ENCODE assay signal across 27 cellular contexts in genomic region chr11:70651036-70651435, GRCh38.
DNase-seq lines count a peak whose midpoint lies in the region; ATAC-seq and TF ChIP-seq lines count a peak whose summit lies in the region.
"Had no signal": no experiment of that assay in that cellular context is flagged by ENCODE, and none has a peak within 500 bp of the region (broad histone marks: within the 10 kb centered on the region; RNA-seq: fewer than 3 reads in every experiment).

No MANE protein-coding gene starts in this region.

- H3K9me3 ChIP-seq in osteoblast (ENCODE audit: low read depth, low read length) (no peaks in the 10 kb centered on the region), sigmoid colon (no peaks in the 10 kb centered on the region)
- H3K9me3 ChIP-seq: A549; BE2C; BLaER1; BLaER1 treated with 17β-estradiol and CSF1 and Interleukin-3, amounts not matched to agents 10 nM and 100 nM; Caco-2 had no signal

- no peak overlapping the region for H3K4me3 Mint-ChIP-seq in glutamatergic neuron (ENCODE audit: unreplicated experiment)
- H3K4me3 Mint-ChIP-seq in activated T-cell treated with anti-CD3 and anti-CD28 coated beads, Interleukin-2, amount 50 U/mL, for 4 hours: no peak overlapping the region
- H3K4me3 Mint-ChIP-seq: B cell; CD14-positive monocyte; CD4-positive, alpha-beta memory T cell; CD4-positive, alpha-beta T cell; CD4-positive, CD25-positive, alpha-beta regulatory T cell; CD8-positive, alpha-beta memory T cell; CD8-positive, alpha-beta T cell had no signal

- H3K27ac ChIP-seq in osteoblast (ENCODE audit: low read depth, low read length) (no peak overlapping the region), sigmoid colon (no peak overlapping the region)
- H3K27ac ChIP-seq: 22Rv1; A549; BLaER1; BLaER1 treated with 17β-estradiol and CSF1 and Interleukin-3, amounts not matched to agents 10 nM and 100 nM; C4-2B had no signal

- no peak overlapping the region for H2AFZ ChIP-seq in osteoblast (ENCODE audit: low read length)

- peaks cover 12% of the 10 kb centered on the region for H4K20me1 ChIP-seq in osteoblast (ENCODE audit: insufficient read depth, low read length)

- intact Hi-C loops in sigmoid colon (cut with DNase I): no loop called here

- no peak overlapping the region for H3K27ac Mint-ChIP-seq in glutamatergic neuron (ENCODE audit: unreplicated experiment)
- H3K27ac Mint-ChIP-seq: B cell; CD14-positive monocyte; CD4-positive, alpha-beta memory T cell; CD4-positive, alpha-beta T cell; CD4-positive, CD25-positive, alpha-beta regulatory T cell; CD8-positive, alpha-beta memory T cell; CD8-positive, alpha-beta T cell had no signal

- 88 to 93% methylated on average over 7 of the region's 7 CpGs for WGBS in sigmoid colon, 2 donors

- DNase-seq in G401 (ENCODE audit: low spot score) (peak; percentile 78), cerebellar cortex (ENCODE audit: low spot score) (peak; percentile 72), cerebellum (ENCODE audit: low spot score) (peak; percentile 56), osteoblast (ENCODE audit: insufficient read length, low spot score, missing footprints) (peak; percentile 11), sigmoid colon (no peak), glutamatergic neuron (no peak)
- DNase-seq in activated T-cell treated with anti-CD3 and anti-CD28 coated beads, Interleukin-2, amount 50 U/mL, for 4 hours: no peak
- DNase-seq: BE2C; CD8-positive, alpha-beta memory T cell; COR-L47; DMS 273 treated with DMSO at 0.1 percent for 48 hours; DMS153; DMS79; DMS79 treated with DMSO at 0.1 percent for 48 hours had no signal

- no peaks in the 10 kb centered on the region for H3K36me3 ChIP-seq in osteoblast (ENCODE audit: insufficient read depth, low read length)
- H3K36me3 ChIP-seq in sigmoid colon: no peaks in the 10 kb centered on the region
- H3K36me3 ChIP-seq: BE2C; BLaER1; BLaER1 treated with 17β-estradiol and CSF1 and Interleukin-3, amounts not matched to agents 10 nM and 100 nM had no signal

- no peak overlapping the region for H3K4me2 ChIP-seq in osteoblast (ENCODE audit: insufficient read depth, low read length)
- H3K4me2 ChIP-seq: A549; BLaER1; BLaER1 treated with 17β-estradiol and CSF1 and Interleukin-3, amounts not matched to agents 10 nM and 100 nM had no signal

- no peaks in the 10 kb centered on the region for H3K79me2 ChIP-seq in osteoblast (ENCODE audit: insufficient read depth, low read length)

- no peak overlapping the region for H3K4me3 ChIP-seq in osteoblast (ENCODE audit: insufficient read depth, low read length)
- H3K4me3 ChIP-seq in sigmoid colon: no peak overlapping the region
- H3K4me3 ChIP-seq: A549; BLaER1; BLaER1 treated with 17β-estradiol and CSF1 and Interleukin-3, amounts not matched to agents 10 nM and 100 nM had no signal

- H3K27me3 ChIP-seq in osteoblast (ENCODE audit: insufficient read depth, low read length): no peaks in the 10 kb centered on the region
- H3K27me3 ChIP-seq in sigmoid colon: no peaks in the 10 kb centered on the region
- H3K27me3 ChIP-seq: BE2C had no signal

- H3K36me3 Mint-ChIP-seq in glutamatergic neuron (ENCODE audit: unreplicated experiment): no peaks in the 10 kb centered on the region
- no peaks in the 10 kb centered on the region for H3K36me3 Mint-ChIP-seq in activated T-cell treated with anti-CD3 and anti-CD28 coated beads, Interleukin-2, amount 50 U/mL, for 4 hours (ENCODE audit: insufficient read depth)
- H3K36me3 Mint-ChIP-seq: CD14-positive monocyte; CD4-positive, alpha-beta memory T cell; CD4-positive, CD25-positive, alpha-beta regulatory T cell; CD8-positive, alpha-beta memory T cell; CD8-positive, alpha-beta T cell had no signal

- peaks cover 14% of the 10 kb centered on the region for H3K4me1 Mint-ChIP-seq in glutamatergic neuron (ENCODE audit: low read depth, unreplicated experiment)
- H3K4me1 Mint-ChIP-seq in activated T-cell treated with anti-CD3 and anti-CD28 coated beads, Interleukin-2, amount 50 U/mL, for 4 hours (ENCODE audit: low read depth): no peaks in the 10 kb centered on the region
- H3K4me1 Mint-ChIP-seq: B cell; CD14-positive monocyte; CD4-positive, alpha-beta memory T cell; CD4-positive, CD25-positive, alpha-beta regulatory T cell; CD8-positive, alpha-beta memory T cell had no signal

- no peaks in the 10 kb centered on the region for H3K4me1 ChIP-seq in osteoblast (ENCODE audit: insufficient read depth, low read length)
- H3K4me1 ChIP-seq in sigmoid colon: no peaks in the 10 kb centered on the region
- H3K4me1 ChIP-seq: A549, BE2C had no signal

- no peak for ATAC-seq in activated T-cell treated with anti-CD3 and anti-CD28 coated beads, Interleukin-2, amount 50 U/mL, for 4 hours
- no peak for ATAC-seq in HG03565 (IDR thresholded peaks at IDR 0.05; ENCODE audit: unreplicated experiment)
- ATAC-seq: CD8-positive, alpha-beta T cell had no signal

- TF ChIP-seq EP300 in sigmoid colon (IDR thresholded peaks at IDR 0.05): no peak

- peaks cover 2% of the 10 kb centered on the region for H3K9me3 Mint-ChIP-seq in glutamatergic neuron (ENCODE audit: unreplicated experiment)
- H3K9me3 Mint-ChIP-seq in activated T-cell treated with anti-CD3 and anti-CD28 coated beads, Interleukin-2, amount 50 U/mL, for 4 hours: peaks cover 5% of the 10 kb centered on the region
- H3K9me3 Mint-ChIP-seq: CD4-positive, alpha-beta T cell had no signal

- TF ChIP-seq CTCF in osteoblast (IDR thresholded peaks at IDR 0.05; ENCODE audit: extremely low read depth, low read depth, low read length): no peak
- TF ChIP-seq CTCF in sigmoid colon (IDR thresholded peaks at IDR 0.05): no peak
- no peak for TF ChIP-seq CTCF in glutamatergic neuron (IDR thresholded peaks at IDR 0.05; ENCODE audit: partially characterized antibody, unreplicated experiment)

- TF ChIP-seq POLR2A in sigmoid colon (IDR thresholded peaks at IDR 0.05): no peak

- in situ Hi-C loops in G401 (cut with HindIII; ENCODE audit: low sequenced_read_pairs): no loop called here

- peaks cover 11% of the 10 kb centered on the region for H3K27me3 Mint-ChIP-seq in glutamatergic neuron (ENCODE audit: unreplicated experiment)
- peaks cover 17% of the 10 kb centered on the region for H3K27me3 Mint-ChIP-seq in activated T-cell treated with anti-CD3 and anti-CD28 coated beads, Interleukin-2, amount 50 U/mL, for 4 hours (ENCODE audit: low read depth)

Comparison
In these comparisons a context has a peak if more than half of its experiments do, and no peak if none do; other contexts are left out.
1. DNase-seq: peak in G401 (single experiment), cerebellar cortex (single experiment), cerebellum (single experiment) and osteoblast (single experiment); none in sigmoid colon (single experiment), glutamatergic neuron (single experiment) and activated T-cell treated with anti-CD3 and anti-CD28 coated beads, Interleukin-2, amount 50 U/mL, for 4 hours (single experiment).